Comparison of ENCODE assay signal across 1 cellular context in the genomic region with DNA sequence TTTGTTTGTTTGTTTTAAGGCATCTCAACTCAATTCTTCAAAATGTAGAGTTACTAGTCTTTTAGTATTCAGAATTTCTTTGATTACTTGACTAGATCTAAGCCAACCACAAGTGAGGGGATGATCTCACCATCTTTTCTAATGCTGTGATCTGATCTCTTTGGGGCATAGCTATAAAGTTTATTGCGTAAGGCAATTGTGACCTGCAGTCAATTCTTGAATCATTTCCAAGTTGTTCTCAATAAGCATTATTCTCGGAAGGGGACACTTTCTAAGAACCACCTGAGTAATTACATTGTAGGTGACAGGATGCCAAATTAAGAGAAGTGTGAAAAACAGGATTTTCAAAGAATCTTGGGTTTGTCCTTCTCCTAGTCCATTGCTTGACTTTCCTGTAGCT.
TF ChIP-seq lines count a peak whose summit lies in the region.

No MANE protein-coding gene starts in this region.

TF ChIP-seq in HepG2, 621 proteins besides CTCF, POLR2A, EP300 and RAD21:
- TF ChIP-seq HNRNPH1 (optimal IDR thresholded peaks at IDR 0.05; ENCODE audit: low read depth, low read length), result no peak
- no peak for TF ChIP-seq AGO2 (optimal IDR thresholded peaks at IDR 0.05; ENCODE audit: low read depth, low read length)
- no peak for TF ChIP-seq MZF1 (CRISPR knock-in tag; IDR thresholded peaks at IDR 0.05; ENCODE audit: borderline replicate concordance)
- TF ChIP-seq CEBPB (IDR thresholded peaks at IDR 0.05; ENCODE audit: borderline replicate concordance, low read depth, low read length), result 0 out of 2 replicates have a peak, but pooled peaks have one; percentile 38
- no peak for TF ChIP-seq AHDC1 (CRISPR knock-in tag; IDR thresholded peaks at IDR 0.05; ENCODE audit: borderline replicate concordance)
- no peak for TF ChIP-seq ZNF552 (CRISPR knock-in tag; IDR thresholded peaks at IDR 0.05; ENCODE audit: borderline replicate concordance)
- TF ChIP-seq, protein P1, sequence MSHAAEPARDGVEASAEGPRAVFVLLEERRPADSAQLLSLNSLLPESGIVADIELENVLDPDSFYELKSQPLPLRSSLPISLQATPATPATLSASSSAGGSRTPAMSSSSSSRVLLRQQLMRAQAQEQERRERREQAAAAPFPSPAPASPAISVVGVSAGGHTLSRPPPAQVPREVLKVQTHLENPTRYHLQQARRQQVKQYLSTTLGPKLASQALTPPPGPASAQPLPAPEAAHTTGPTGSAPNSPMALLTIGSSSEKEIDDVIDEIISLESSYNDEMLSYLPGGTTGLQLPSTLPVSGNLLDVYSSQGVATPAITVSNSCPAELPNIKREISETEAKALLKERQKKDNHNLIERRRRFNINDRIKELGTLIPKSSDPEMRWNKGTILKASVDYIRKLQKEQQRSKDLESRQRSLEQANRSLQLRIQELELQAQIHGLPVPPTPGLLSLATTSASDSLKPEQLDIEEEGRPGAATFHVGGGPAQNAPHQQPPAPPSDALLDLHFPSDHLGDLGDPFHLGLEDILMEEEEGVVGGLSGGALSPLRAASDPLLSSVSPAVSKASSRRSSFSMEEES (CRISPR knock-in tag; IDR thresholded peaks at IDR 0.05), result no peak
TF ChIP-seq in HepG2: peak in this region for 1.
